Comparison of ENCODE assay signal across 1 cellular context in the genomic region with DNA sequence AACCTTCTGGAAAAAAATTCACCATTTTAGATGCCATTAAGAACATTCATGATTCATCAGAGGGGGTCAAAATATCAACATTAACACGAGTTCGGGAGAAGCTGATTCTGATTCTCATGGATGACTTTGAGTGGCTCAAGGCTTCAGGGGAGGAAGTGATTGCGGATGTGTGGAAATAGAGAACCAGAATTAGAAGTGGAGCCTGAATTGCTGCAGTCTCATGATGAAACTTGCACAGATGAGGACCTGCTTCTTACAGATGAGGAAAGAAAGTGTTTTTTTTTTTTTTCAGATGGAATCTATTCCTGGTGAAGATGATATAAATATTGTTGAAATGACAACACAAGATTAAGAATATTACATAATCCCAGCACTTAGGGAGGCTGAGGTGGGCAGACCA.
TF ChIP-seq lines count a peak whose summit lies in the region.

No MANE protein-coding gene starts in this region.

TF ChIP-seq in GM12878, 131 proteins besides CTCF, POLR2A, EP300 and RAD21:
- TF ChIP-seq ASH2L (IDR thresholded peaks at IDR 0.05; ENCODE audit: borderline replicate concordance, low read depth) = no peak
- no peak for TF ChIP-seq SIN3A (IDR thresholded peaks at IDR 0.05; ENCODE audit: low read depth, low read length)
- TF ChIP-seq, protein P1, sequence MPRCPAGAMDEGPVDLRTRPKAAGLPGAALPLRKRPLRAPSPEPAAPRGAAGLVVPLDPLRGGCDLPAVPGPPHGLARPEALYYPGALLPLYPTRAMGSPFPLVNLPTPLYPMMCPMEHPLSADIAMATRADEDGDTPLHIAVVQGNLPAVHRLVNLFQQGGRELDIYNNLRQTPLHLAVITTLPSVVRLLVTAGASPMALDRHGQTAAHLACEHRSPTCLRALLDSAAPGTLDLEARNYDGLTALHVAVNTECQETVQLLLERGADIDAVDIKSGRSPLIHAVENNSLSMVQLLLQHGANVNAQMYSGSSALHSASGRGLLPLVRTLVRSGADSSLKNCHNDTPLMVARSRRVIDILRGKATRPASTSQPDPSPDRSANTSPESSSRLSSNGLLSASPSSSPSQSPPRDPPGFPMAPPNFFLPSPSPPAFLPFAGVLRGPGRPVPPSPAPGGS (IDR thresholded peaks at IDR 0.05; ENCODE audit: borderline replicate concordance, insufficient read depth, low read depth, low read length, poor library complexity, severe bottlenecking) = no peak
- TF ChIP-seq STAT1 (conservative IDR thresholded peaks at IDR 0.05) = no peak
- 0 out of 2 replicates have a peak, but pooled peaks have one; percentile 17 for TF ChIP-seq SPI1 (IDR thresholded peaks at IDR 0.05; ENCODE audit: borderline replicate concordance, insufficient read depth, low read depth, low read length)
